Comparison of ENCODE assay signal across 8 cellular contexts in genomic region chr3:188683032-188683491, GRCh38.
DNase-seq lines count a peak whose midpoint lies in the region; ATAC-seq and TF ChIP-seq lines count a peak whose summit lies in the region.

No MANE protein-coding gene starts in this region.

- peak overlapping the region; percentile 7 to 73 (median 9) for H3K27ac ChIP-seq in right lobe of liver
- peak overlapping the region; percentile 5 for H3K27ac ChIP-seq in upper lobe of right lung

- DNase-seq in stimulated activated CD4-positive, alpha-beta T cell treated with anti-CD3 and anti-CD28 coated beads, Interleukin-15, amount 100 ng/mL, for 24 hours, result peak; percentile 69
- DNase-seq in stimulated activated CD4-positive, alpha-beta T cell treated with anti-CD3 and anti-CD28 coated beads, Interleukin-4, amount 100 ng/mL, for 1 hour, result no peak
- DNase-seq in amniotic epithelial cell (ENCODE audit: low read depth), result peak; percentile 90
- DNase-seq in right lobe of liver, result no peak
- no peak for DNase-seq in upper lobe of right lung
- DNase-seq in NCI-H510A treated with DMSO at 0.1 percent for 48 hours (lab: John Stamatoyannopoulos, UW), result no peak

- TF ChIP-seq POLR2A in right lobe of liver (IDR thresholded peaks at IDR 0.05), result no peak

- TF ChIP-seq CTCF in right lobe of liver (IDR thresholded peaks at IDR 0.05) (no peak), upper lobe of right lung (IDR thresholded peaks at IDR 0.05) (no peak)

- H3K27me3 ChIP-seq in right lobe of liver (no peaks in the 10 kb centered on the region), upper lobe of right lung (no peaks in the 10 kb centered on the region)

- H3K4me3 ChIP-seq in right lobe of liver (no peak overlapping the region), upper lobe of right lung (no peak overlapping the region)

- H3K4me1 ChIP-seq in right lobe of liver (peaks cover 0 to 25% (median 10%) of the 10 kb centered on the region in 4 donors), upper lobe of right lung (peaks cover 24% of the 10 kb centered on the region)

- H3K9me3 ChIP-seq in right lobe of liver (no peaks in the 10 kb centered on the region), upper lobe of right lung (no peaks in the 10 kb centered on the region)

- 50% methylated on average over 3 of the region's 3 CpGs for WGBS in right lobe of liver (ENCODE audit: insufficient coverage, low coverage, low lambda C conversion rate, missing lambda C conversion rate)

- intact Hi-C loops in right lobe of liver (cut with DNase I) (no loop called here), upper lobe of right lung (cut with DNase I) (no loop called here)

- H3K36me3 ChIP-seq in right lobe of liver (no peaks in the 10 kb centered on the region), upper lobe of right lung (no peaks in the 10 kb centered on the region)

- ATAC-seq in right lobe of liver (peak; percentile 78 to 85 (median 82)), upper lobe of right lung (peak; percentile 88), GM21786 (IDR thresholded peaks at IDR 0.05; ENCODE audit: unreplicated experiment) (no peak), HG03097 (IDR thresholded peaks at IDR 0.05; ENCODE audit: low FRiP score, unreplicated experiment) (no peak)

Comparison
In these comparisons a context has a peak if more than half of its experiments do, and no peak if none do; other contexts are left out.
1. DNase-seq: peak in stimulated activated CD4-positive, alpha-beta T cell treated with anti-CD3 and anti-CD28 coated beads, Interleukin-15, amount 100 ng/mL, for 24 hours (single experiment) and amniotic epithelial cell (single experiment); none in stimulated activated CD4-positive, alpha-beta T cell treated with anti-CD3 and anti-CD28 coated beads, Interleukin-4, amount 100 ng/mL, for 1 hour (single experiment), right lobe of liver (0 of 3), upper lobe of right lung (single experiment) and NCI-H510A treated with DMSO at 0.1 percent for 48 hours (single experiment).
2. ATAC-seq: peak in right lobe of liver (4 of 4) and upper lobe of right lung (single experiment); none in GM21786 (single experiment) and HG03097 (single experiment).